In the genomic region with DNA sequence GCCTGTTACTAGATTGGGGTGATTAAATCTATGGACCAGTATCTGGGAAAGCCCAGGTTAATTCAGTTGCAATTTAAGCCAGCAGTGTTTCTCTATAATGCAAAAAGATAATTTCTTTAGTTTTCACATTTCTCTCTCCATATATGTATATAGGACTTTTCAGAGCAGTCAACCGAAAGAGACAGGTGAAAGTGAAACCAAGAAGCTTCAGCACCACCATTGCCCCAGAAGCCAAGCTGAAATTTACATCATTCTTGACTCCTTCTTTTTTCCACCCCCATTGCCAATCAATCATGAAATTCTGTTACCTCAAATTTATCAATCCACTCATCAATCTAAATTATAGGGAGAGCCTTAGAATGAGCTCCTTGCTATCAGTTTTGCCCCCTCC, we compare ENCODE assay signal across 8 cellular contexts. TPM values are rescaled to one million over a fixed set of nuclear protein-coding genes. Genes with fewer than 3 reads are reported as not detected.
DNase-seq lines count a peak whose midpoint lies in the region; ATAC-seq and TF ChIP-seq lines count a peak whose summit lies in the region.

No MANE protein-coding gene starts in this region.

- H3K9me3 Mint-ChIP-seq in natural killer cell = no peaks in the 10 kb centered on the region

- no peak overlapping the region for H2AFZ ChIP-seq in ACC112 (ENCODE audit: low read length, unreplicated experiment)

- DNase-seq in ascending aorta (ENCODE audit: low spot score in 2 of 2) (no peak), natural killer cell (no peak), NCI-H2227 (lab: John Stamatoyannopoulos, UW; ENCODE audit: unreplicated experiment) (no peak), GOT3 (lab: John Stamatoyannopoulos, UW) (no peak), ecto neural progenitor cell (ENCODE audit: low spot score) (no peak)

- H3K9me3 ChIP-seq in ascending aorta = no peaks in the 10 kb centered on the region

- TF ChIP-seq CTCF in ascending aorta (IDR thresholded peaks at IDR 0.05) = no peak
- TF ChIP-seq CTCF in natural killer cell (IDR thresholded peaks at IDR 0.05) = no peak

- peak overlapping the region; percentile 68 for H3K4me3 ChIP-seq in ACC112 (ENCODE audit: low read depth, low read length)
- peak overlapping the region; percentile 56 to 64 for H3K4me3 ChIP-seq in ascending aorta

- H3K27me3 ChIP-seq in ACC112 (ENCODE audit: insufficient read depth, low read length) (peaks cover 64% of the 10 kb centered on the region), ascending aorta (peaks cover 14% of the 10 kb centered on the region)

- H3K4me1 Mint-ChIP-seq in natural killer cell = peaks cover 34 to 43% of the 10 kb centered on the region in 2 donors

- H3K36me3 ChIP-seq in ACC112 (ENCODE audit: insufficient read depth, low read length) (no peaks in the 10 kb centered on the region), ascending aorta (no peaks in the 10 kb centered on the region)

- ATAC-seq in GM18909 (IDR thresholded peaks at IDR 0.05; ENCODE audit: poor library complexity, unreplicated experiment) (peak; percentile 54), HG03354 (IDR thresholded peaks at IDR 0.05; ENCODE audit: poor library complexity, severe bottlenecking, unreplicated experiment) (peak; percentile 60), natural killer cell (peak in 2 of 3 donors; percentile 30 to 33)

- peaks cover 40 to 43% of the 10 kb centered on the region in 2 donors for H3K27me3 Mint-ChIP-seq in natural killer cell (ENCODE audit: low read depth in 2 of 2)

- H3K36me3 Mint-ChIP-seq in natural killer cell = no peaks in the 10 kb centered on the region

- H3K79me2 ChIP-seq in ACC112 (ENCODE audit: control insufficient read depth, insufficient read depth, low read length, unreplicated experiment) = no peaks in the 10 kb centered on the region

- no peak overlapping the region for H3K27ac ChIP-seq in ACC112 (ENCODE audit: low read depth, low read length)
- H3K27ac ChIP-seq in ascending aorta = no peak overlapping the region

- intact Hi-C loops in ascending aorta (cut with DNase I) (no loop called here), natural killer cell (cut with micrococcal nuclease) (no loop called here)

- peak overlapping the region; percentile 91 for H3K4me3 Mint-ChIP-seq in natural killer cell

- H3K27ac Mint-ChIP-seq in natural killer cell = peak overlapping the region; percentile 9 to 77

- H3K4me1 ChIP-seq in ACC112 (ENCODE audit: control insufficient read depth, insufficient read depth, low read length, unreplicated experiment) (peaks cover 14% of the 10 kb centered on the region), ascending aorta (peaks cover 9 to 13% of the 10 kb centered on the region in 2 donors)

RNA-seq across cellular contexts. Expression of a gene that starts 2.8 kb away (rescaled TPM):
- not detected for total RNA-seq in ascending aorta
- not detected for total RNA-seq in natural killer cell
